In the genomic region with DNA sequence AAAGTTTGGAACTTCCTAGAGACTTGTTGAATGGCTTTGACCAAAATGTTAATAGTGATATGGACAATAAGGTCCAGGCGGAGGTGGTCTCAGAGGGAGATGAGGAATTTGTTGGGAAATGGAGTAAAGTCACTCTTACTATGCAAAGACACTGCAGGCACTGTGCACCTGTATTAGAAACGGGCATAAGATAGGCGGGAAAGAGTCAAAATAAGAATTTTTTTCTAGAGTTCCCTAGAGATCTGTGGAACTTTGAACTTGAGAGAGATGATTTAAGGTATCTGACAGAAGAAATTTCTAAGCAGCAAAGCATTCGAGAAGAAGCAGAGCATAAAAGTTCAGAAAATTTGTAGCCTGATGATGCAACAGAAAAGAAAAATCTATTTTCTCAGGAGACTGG, we compare ENCODE assay signal across 5 cellular contexts.
DNase-seq lines count a peak whose midpoint lies in the region; ATAC-seq, FAIRE-seq and TF ChIP-seq lines count a peak whose summit lies in the region.
"Not testable (repeated sequence)": the region's sequence is repeated elsewhere in the genome, so short reads cannot be mapped to it uniquely, and the experiment has no call there.

No MANE protein-coding gene starts in this region.

- H3K4me2 ChIP-seq in K562 (ENCODE audit: insufficient read depth, low read length): not testable (repeated sequence)

- H3K4me1 Mint-ChIP-seq in T-helper 17 cell: peaks cover 14% of the 10 kb centered on the region
- H3K4me1 Mint-ChIP-seq in activated CD8-positive, alpha-beta T cell treated with anti-CD3 and anti-CD28 coated beads, Interleukin-2, amount 10 ng/mL, durations not matched to agents 7 days and 5 days (ENCODE audit: low read depth): not testable (repeated sequence)
- peaks cover 20 to 30% of the 10 kb centered on the region in 2 donors for H3K4me1 Mint-ChIP-seq in natural killer cell treated with Interleukin-12 subunit alpha and Interleukin-12 subunit beta and Interleukin-15 and Interleukin-18, amount 100 ng/mL, for 72 hours (ENCODE audit: low read depth in 2 of 2)
- peaks cover 31% of the 10 kb centered on the region for H3K4me1 Mint-ChIP-seq in stimulated activated effector memory CD8-positive, alpha-beta T cell treated with anti-CD3 and anti-CD28 coated beads, Interleukin-12 subunit alpha, Interleukin-12 subunit beta, amount 100 ng/mL, for 72 hours

- not testable (repeated sequence) for BruUV-seq in K562 (replicated peaks; lab: Mats Ljungman, UMichigan)

- POLR2A ChIA-PET in activated CD8-positive, alpha-beta T cell treated with anti-CD3 and anti-CD28 coated beads, Interleukin-2, amount 10 ng/mL, durations not matched to agents 7 days and 5 days (lab: Charles Lee); K562 (lab: Yijun Ruan, JAX): not testable (repeated sequence)

- TF ChIP-seq CTCF in K562 (IDR thresholded peaks at IDR 0.05 in 2 of 3, conservative IDR thresholded peaks at IDR 0.05 in 1 of 3; ENCODE audit: insufficient read depth in 2 of 3, low read depth in 1 of 3, low read length in 3 of 3): not testable (repeated sequence)

- H2AFZ ChIP-seq in K562 (ENCODE audit: low read depth, low read length): not testable (repeated sequence)

- DNase-seq in T-helper 17 cell; K562 (ENCODE audit: extremely low read depth in 1 of 4, low spot score in 3 of 4): not testable (repeated sequence)
- DNase-seq in activated CD8-positive, alpha-beta T cell treated with anti-CD3 and anti-CD28 coated beads, Interleukin-2, amount 10 ng/mL, durations not matched to agents 7 days and 5 days: peak; percentile 34
- DNase-seq in natural killer cell treated with Interleukin-12 subunit alpha and Interleukin-12 subunit beta and Interleukin-15 and Interleukin-18, amount 100 ng/mL, for 72 hours (ENCODE audit: low spot score): peak; percentile 55
- peak in 1 of 2 donors; percentile 46 for DNase-seq in stimulated activated effector memory CD8-positive, alpha-beta T cell treated with anti-CD3 and anti-CD28 coated beads, Interleukin-12 subunit alpha, Interleukin-12 subunit beta, amount 100 ng/mL, for 72 hours (ENCODE audit: low spot score in 2 of 2)

- peak overlapping the region; percentile 24 for H3K27ac Mint-ChIP-seq in T-helper 17 cell
- not testable (repeated sequence) for H3K27ac Mint-ChIP-seq in activated CD8-positive, alpha-beta T cell treated with anti-CD3 and anti-CD28 coated beads, Interleukin-2, amount 10 ng/mL, durations not matched to agents 7 days and 5 days; natural killer cell treated with Interleukin-12 subunit alpha and Interleukin-12 subunit beta and Interleukin-15 and Interleukin-18, amount 100 ng/mL, for 72 hours
- H3K27ac Mint-ChIP-seq in stimulated activated effector memory CD8-positive, alpha-beta T cell treated with anti-CD3 and anti-CD28 coated beads, Interleukin-12 subunit alpha, Interleukin-12 subunit beta, amount 100 ng/mL, for 72 hours: peak overlapping the region; percentile 29

- H3K27me3 ChIP-seq in K562 (ENCODE audit: control insufficient read depth in 2 of 2, insufficient read depth in 2 of 2, low read length in 2 of 2): not testable (repeated sequence)

- not testable (repeated sequence) for H3K79me2 ChIP-seq in K562 (ENCODE audit: control insufficient read depth, insufficient read depth, low read length)

- not testable (repeated sequence) for H3K4me3 ChIP-seq in K562

- not testable (repeated sequence) for TF ChIP-seq POLR2A in K562 (conservative IDR thresholded peaks at IDR 0.05)

- in situ Hi-C loops in K562 (cut with MboI): loop anchor here (10.0 to 25.0 kb wide), 2 partner anchors 277 to 725 kb away; no protein-coding TSS in a partner anchor

- H3K9ac ChIP-seq in K562 (ENCODE audit: insufficient read depth in 1 of 2, low read depth in 2 of 2, low read length in 2 of 2): not testable (repeated sequence)

- not testable (repeated sequence) for H3K36me3 ChIP-seq in K562 (ENCODE audit: control insufficient read depth, insufficient read depth, low read length)

- H4K20me1 ChIP-seq in K562 (replicated peaks; ENCODE audit: control insufficient read depth, insufficient read depth, low read length): not testable (repeated sequence)

- H3K4me1 ChIP-seq in K562 (replicated peaks in 1 of 2; ENCODE audit: control insufficient read depth in 2 of 2, insufficient read depth in 2 of 2, low read length in 2 of 2): not testable (repeated sequence)

- not testable (repeated sequence) for H3K27me3 Mint-ChIP-seq in T-helper 17 cell; activated CD8-positive, alpha-beta T cell treated with anti-CD3 and anti-CD28 coated beads, Interleukin-2, amount 10 ng/mL, durations not matched to agents 7 days and 5 days (ENCODE audit: low read depth); natural killer cell treated with Interleukin-12 subunit alpha and Interleukin-12 subunit beta and Interleukin-15 and Interleukin-18, amount 100 ng/mL, for 72 hours

- TF ChIP-seq EP300 in K562 (IDR thresholded peaks at IDR 0.05; ENCODE audit: low read length): not testable (repeated sequence)

- not testable (repeated sequence) for H3K27ac ChIP-seq in K562 (ENCODE audit: extremely low read depth, low read depth, low read length)

- not testable (repeated sequence) for H3K36me3 Mint-ChIP-seq in T-helper 17 cell (ENCODE audit: low read depth); natural killer cell treated with Interleukin-12 subunit alpha and Interleukin-12 subunit beta and Interleukin-15 and Interleukin-18, amount 100 ng/mL, for 72 hours
- peaks cover 18% of the 10 kb centered on the region for H3K36me3 Mint-ChIP-seq in activated CD8-positive, alpha-beta T cell treated with anti-CD3 and anti-CD28 coated beads, Interleukin-2, amount 10 ng/mL, durations not matched to agents 7 days and 5 days (ENCODE audit: low read depth)
- H3K36me3 Mint-ChIP-seq in stimulated activated effector memory CD8-positive, alpha-beta T cell treated with anti-CD3 and anti-CD28 coated beads, Interleukin-12 subunit alpha, Interleukin-12 subunit beta, amount 100 ng/mL, for 72 hours: peaks cover 36% of the 10 kb centered on the region

- FAIRE-seq in K562 (lab: Jason Lieb, UNC): not testable (repeated sequence)

- WGBS in K562 (ENCODE audit: insufficient coverage, low coverage, missing lambda C conversion rate): 57% methylated on average over 2 of the region's 4 CpGs

- not testable (repeated sequence) for H3K9me3 Mint-ChIP-seq in activated CD8-positive, alpha-beta T cell treated with anti-CD3 and anti-CD28 coated beads, Interleukin-2, amount 10 ng/mL, durations not matched to agents 7 days and 5 days (ENCODE audit: insufficient read depth); natural killer cell treated with Interleukin-12 subunit alpha and Interleukin-12 subunit beta and Interleukin-15 and Interleukin-18, amount 100 ng/mL, for 72 hours; stimulated activated effector memory CD8-positive, alpha-beta T cell treated with anti-CD3 and anti-CD28 coated beads, Interleukin-12 subunit alpha, Interleukin-12 subunit beta, amount 100 ng/mL, for 72 hours

- ATAC-seq in T-helper 17 cell; activated CD8-positive, alpha-beta T cell treated with anti-CD3 and anti-CD28 coated beads, Interleukin-2, amount 10 ng/mL, durations not matched to agents 7 days and 5 days; K562; natural killer cell treated with Interleukin-12 subunit alpha and Interleukin-12 subunit beta and Interleukin-15 and Interleukin-18, amount 100 ng/mL, for 72 hours; stimulated activated effector memory CD8-positive, alpha-beta T cell treated with anti-CD3 and anti-CD28 coated beads, Interleukin-12 subunit alpha, Interleukin-12 subunit beta, amount 100 ng/mL, for 72 hours: not testable (repeated sequence)

- H3K9me1 ChIP-seq in K562 (ENCODE audit: control insufficient read depth, insufficient read depth, low read length): not testable (repeated sequence)

- intact Hi-C loops in K562 (cut with micrococcal nuclease): not testable (repeated sequence)

- CTCF ChIA-PET in activated CD8-positive, alpha-beta T cell treated with anti-CD3 and anti-CD28 coated beads, Interleukin-2, amount 10 ng/mL, durations not matched to agents 7 days and 5 days (lab: Charles Lee); K562 (lab: Yijun Ruan, JAX; ENCODE audit: low intra/inter-chr PET ratio): not testable (repeated sequence)

- TF ChIP-seq RAD21 in K562 (CRISPR knock-in tag; conservative IDR thresholded peaks at IDR 0.05 in 1 of 2, IDR thresholded peaks at IDR 0.05 in 1 of 2): not testable (repeated sequence)

- H3K9me3 ChIP-seq in T-helper 17 cell (ENCODE audit: control insufficient read depth, low read length, poor library complexity, severe bottlenecking); K562 (replicated peaks; ENCODE audit: control insufficient read depth, insufficient read depth, low read depth, low read length): not testable (repeated sequence)

- H3K4me3 Mint-ChIP-seq in T-helper 17 cell; activated CD8-positive, alpha-beta T cell treated with anti-CD3 and anti-CD28 coated beads, Interleukin-2, amount 10 ng/mL, durations not matched to agents 7 days and 5 days; natural killer cell treated with Interleukin-12 subunit alpha and Interleukin-12 subunit beta and Interleukin-15 and Interleukin-18, amount 100 ng/mL, for 72 hours; stimulated activated effector memory CD8-positive, alpha-beta T cell treated with anti-CD3 and anti-CD28 coated beads, Interleukin-12 subunit alpha, Interleukin-12 subunit beta, amount 100 ng/mL, for 72 hours: not testable (repeated sequence)

TF ChIP-seq in K562, 482 proteins besides CTCF, POLR2A, EP300 and RAD21:
- TF ChIP-seq ATF3 (IDR thresholded peaks at IDR 0.05): peak; percentile 70
- not testable (repeated sequence) for TF ChIP-seq ATF3 (CRISPR knock-in tag; conservative IDR thresholded peaks at IDR 0.05)
